8 cellular contexts compared by ENCODE assay signal in the genomic region with DNA sequence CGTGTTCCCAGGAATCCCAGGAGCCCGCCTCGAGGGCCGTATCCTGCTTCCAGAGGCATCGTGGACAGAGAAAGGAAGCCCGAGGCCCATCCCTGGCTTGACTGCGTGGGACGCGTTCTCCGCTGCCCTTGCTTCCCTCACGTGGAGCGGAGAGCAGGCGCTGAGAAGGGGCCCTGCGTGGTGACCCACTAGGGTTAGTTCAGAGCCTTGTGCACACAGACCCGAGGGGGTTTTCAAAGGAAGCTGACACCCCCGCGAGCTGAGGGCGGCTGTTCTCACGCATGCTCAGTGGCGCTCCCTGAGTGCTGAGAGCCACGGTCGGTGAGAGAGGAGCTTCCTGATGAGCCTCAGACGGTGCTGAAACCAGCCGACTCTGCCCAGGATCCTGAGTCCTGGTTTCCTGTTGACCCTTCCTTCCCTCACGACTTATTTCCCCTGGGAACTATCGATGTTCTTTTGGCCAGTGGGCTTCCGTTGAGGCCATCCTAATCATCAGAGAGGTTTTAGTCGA. TPM values are rescaled to one million over a fixed set of nuclear protein-coding genes. Genes with fewer than 3 reads are reported as not detected.
DNase-seq lines count a peak whose midpoint lies in the region; ATAC-seq and TF ChIP-seq lines count a peak whose summit lies in the region.

No MANE protein-coding gene starts in this region.

- WGBS in esophagus squamous epithelium, 2 donors: 54 to 67% methylated on average over 9 to 11 of the region's 28 CpGs

- H3K9me3 ChIP-seq in esophagus squamous epithelium: no peaks in the 10 kb centered on the region

- peak overlapping the region in 3 of 4 donors; percentile 1 to 43 (median 27) for H3K4me3 ChIP-seq in esophagus squamous epithelium

- TF ChIP-seq POLR2A in esophagus squamous epithelium (IDR thresholded peaks at IDR 0.05): peak in 1 of 4 donors; percentile 48

- no peaks in the 10 kb centered on the region for H3K4me1 ChIP-seq in esophagus squamous epithelium

- no peaks in the 10 kb centered on the region for H3K36me3 ChIP-seq in esophagus squamous epithelium

- peak; percentile 40 for ATAC-seq in GM18907 (IDR thresholded peaks at IDR 0.05; ENCODE audit: unreplicated experiment)
- peak; percentile 42 for ATAC-seq in HG03039 (IDR thresholded peaks at IDR 0.05; ENCODE audit: unreplicated experiment)

- peak; percentile 57 for DNase-seq in activated CD4-positive, alpha-beta T cell treated with anti-CD3 and anti-CD28 coated beads for 48 hours
- DNase-seq in esophagus squamous epithelium (lab: John Stamatoyannopoulos, UW) (no peak), D341Med (ENCODE audit: low spot score) (no peak), iPS-NIHi7 (ENCODE audit: extremely low spot score) (no peak), NCI-H2196 (lab: John Stamatoyannopoulos, UW; ENCODE audit: unreplicated experiment) (no peak)
- peak; percentile 78 for DNase-seq in stimulated activated CD8-positive, alpha-beta memory T cell treated with anti-CD3 and anti-CD28 coated beads, Interleukin-4, amount 100 ng/mL, for 48 hours

- intact Hi-C loops in esophagus squamous epithelium (cut with DNase I): no loop called here

- H3K27ac ChIP-seq in esophagus squamous epithelium: peak overlapping the region in 2 of 4 donors; percentile 39 to 61

- no peak for TF ChIP-seq CTCF in esophagus squamous epithelium (IDR thresholded peaks at IDR 0.05)

- H3K27me3 ChIP-seq in esophagus squamous epithelium: no peaks in the 10 kb centered on the region

RNA-seq across cellular contexts. Expression of a gene that starts 28.9 kb away (rescaled TPM):
- total RNA-seq in esophagus squamous epithelium: 1 to 10 TPM in 1 of 4 donors, under 1 TPM in 2, not detected in 1; 0.23 to 2.4 (median 0.57) TPM

Comparison
In these comparisons a context has a peak if more than half of its experiments do, and no peak if none do; other contexts are left out.
1. DNase-seq: peak in activated CD4-positive, alpha-beta T cell treated with anti-CD3 and anti-CD28 coated beads for 48 hours (single experiment) and stimulated activated CD8-positive, alpha-beta memory T cell treated with anti-CD3 and anti-CD28 coated beads, Interleukin-4, amount 100 ng/mL, for 48 hours (single experiment); none in esophagus squamous epithelium (single experiment), D341Med (single experiment), iPS-NIHi7 (single experiment) and NCI-H2196 (single experiment).